39 cellular contexts compared by ENCODE assay signal in the genomic region with DNA sequence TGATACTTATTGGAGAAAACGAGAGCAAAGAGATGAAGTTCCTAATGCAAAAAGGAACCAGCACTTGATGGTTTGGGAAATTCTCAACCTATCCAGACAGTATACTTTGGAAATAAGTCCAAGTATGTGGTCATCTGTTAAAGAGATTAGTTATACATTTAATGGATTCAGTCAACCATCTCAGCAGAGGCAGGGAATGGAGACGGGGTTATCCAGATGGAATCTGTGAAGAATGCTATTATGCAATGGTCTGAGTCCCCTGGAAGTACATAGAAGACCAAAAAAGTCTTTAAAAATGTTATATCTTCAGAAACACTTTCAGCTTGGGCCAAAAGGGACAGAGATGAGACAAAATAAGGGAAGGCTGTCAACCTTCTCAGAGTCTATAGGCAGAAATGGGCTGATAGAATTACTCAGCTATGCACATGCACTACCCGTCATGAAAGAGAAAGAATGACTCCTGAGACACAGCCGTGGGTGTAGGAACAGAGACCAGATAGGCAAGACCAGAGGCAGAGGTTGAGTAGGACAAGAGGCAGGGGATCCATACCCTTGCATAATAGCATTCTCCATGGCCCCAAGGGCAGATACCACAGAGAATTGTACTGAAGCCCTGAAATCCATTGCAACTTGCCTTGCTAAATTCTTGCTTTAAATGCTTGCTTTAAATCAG.
DNase-seq lines count a peak whose midpoint lies in the region; ATAC-seq, FAIRE-seq and TF ChIP-seq lines count a peak whose summit lies in the region.
"Had no signal": no experiment of that assay in that cellular context is flagged by ENCODE, and none has a peak within 500 bp of the region (broad histone marks: within the 10 kb centered on the region; RNA-seq: fewer than 3 reads in every experiment).

No MANE protein-coding gene starts in this region.

- intact Hi-C loops in K562 (cut with micrococcal nuclease): no loop called here

- no peak for TF ChIP-seq RAD21 in K562 (CRISPR knock-in tag; conservative IDR thresholded peaks at IDR 0.05 in 1 of 2, IDR thresholded peaks at IDR 0.05 in 1 of 2)

- H2AK5ac ChIP-seq in mesenchymal stem cell (ENCODE audit: low read length, severe bottlenecking): peak overlapping the region; percentile 7

- no peaks in the 10 kb centered on the region for H3K79me2 ChIP-seq in K562 (ENCODE audit: control insufficient read depth, insufficient read depth, low read length)
- H3K79me2 ChIP-seq: hepatocyte had no signal

- WGBS in K562 (ENCODE audit: insufficient coverage, low coverage, missing lambda C conversion rate): 10% methylated on average over 4 of the region's 4 CpGs
- WGBS in mesenchymal stem cell: 100% methylated on average over 3 of the region's 4 CpGs
- 74 to 78% (median 77%) methylated on average over 4 of the region's 4 CpGs for WGBS in small intestine, 3 donors

- H3K27ac ChIP-seq in K562 (ENCODE audit: extremely low read depth, low read depth, low read length): no peak overlapping the region
- H3K27ac ChIP-seq in mesenchymal stem cell (ENCODE audit: low read length, poor library complexity, severe bottlenecking): peak overlapping the region; percentile 90
- no peak overlapping the region for H3K27ac ChIP-seq in small intestine (ENCODE audit: low read depth in 1 of 2, low read length in 1 of 2)
- H3K27ac ChIP-seq: cardiac muscle cell, coronary artery, esophagus squamous epithelium, gastrocnemius medialis, GM23248, hepatocyte, RWPE1, skin epidermis, stomach, thyroid gland had no signal

- H3K4me1 ChIP-seq in K562 (replicated peaks in 1 of 2; ENCODE audit: control insufficient read depth in 2 of 2, insufficient read depth in 2 of 2, low read length in 2 of 2) (no peaks in the 10 kb centered on the region), mesenchymal stem cell (ENCODE audit: control insufficient read depth, insufficient read depth, low read depth, low read length) (peaks cover 2% of the 10 kb centered on the region), small intestine (ENCODE audit: control insufficient read depth in 2 of 2, insufficient read depth in 1 of 2, low read depth in 1 of 2, low read length in 1 of 2) (no peaks in the 10 kb centered on the region)
- H3K4me1 ChIP-seq: esophagus squamous epithelium, gastrocnemius medialis, stomach, thyroid gland had no signal

- no peak overlapping the region for H3K14ac ChIP-seq in mesenchymal stem cell (ENCODE audit: low read length in 2 of 2)

- H4K20me1 ChIP-seq in K562 (replicated peaks; ENCODE audit: control insufficient read depth, insufficient read depth, low read length): no peaks in the 10 kb centered on the region

- no peaks in the 10 kb centered on the region for H3K9me3 Mint-ChIP-seq in nephron progenitor cell
- H3K9me3 Mint-ChIP-seq: activated naive CD8-positive, alpha-beta T cell treated with anti-CD3 and anti-CD28 coated beads for 36 hours; activated T-helper 2 cell treated with anti-CD3 and anti-CD28 coated beads, Interferon-gamma antibody, Interleukin-2, Interleukin-4, amounts not matched to agents 10 μg/mL and 5 μg/mL and 100 μg/mL, durations not matched to agents 14 hours and 24 hours and 36 hours had no signal

- H4K8ac ChIP-seq in mesenchymal stem cell (ENCODE audit: low read length): peak overlapping the region; percentile 41

- CTCF ChIA-PET in K562 (lab: Yijun Ruan, JAX; ENCODE audit: low intra/inter-chr PET ratio): no interaction called here

- DNase-seq in ELF-1 (ENCODE audit: low read depth, low spot score) (peak; percentile 24), K562 (ENCODE audit: extremely low read depth in 1 of 4, low spot score in 3 of 4) (no peak), mesenchymal stem cell (peak; percentile 26), small intestine (no peak), nephron progenitor cell (no peak), DMS53 treated with DMSO at 0.1 percent for 48 hours (lab: John Stamatoyannopoulos, UW; ENCODE audit: unreplicated experiment) (no peak), NCI-H128 (lab: John Stamatoyannopoulos, UW; ENCODE audit: unreplicated experiment) (no peak)
- DNase-seq: activated CD4-positive, alpha-beta memory T cell treated with anti-CD3 and anti-CD28 coated beads, Interleukin-2, amount 10 ng/mL, durations not matched to agents 7 days and 5 days; activated naive CD8-positive, alpha-beta T cell treated with anti-CD3 and anti-CD28 coated beads for 36 hours; aorta; CD8-positive, alpha-beta memory T cell; DMS53; esophagus squamous epithelium; gastrocnemius medialis; GDM1; GM23248; KG1; left ventricle myocardium superior; midbrain; MM.1S; naive thymus-derived CD4-positive, alpha-beta T cell; NCI-H1417; NCI-H2029 treated with DMSO at 0.1 percent for 48 hours; NCI-H226; NCI-H748 treated with DMSO at 0.1 percent for 48 hours; stimulated activated CD4-positive, alpha-beta T cell treated with anti-CD3 and anti-CD28 coated beads, Interleukin-1b, Interleukin-23, amount 100 ng/mL, for 48 hours; stimulated activated CD8-positive, alpha-beta memory T cell treated with anti-CD3 and anti-CD28 coated beads, Interleukin-4, amount 100 ng/mL, for 48 hours; stomach; thyroid gland had no signal

- TF ChIP-seq EP300 in K562 (IDR thresholded peaks at IDR 0.05; ENCODE audit: low read length): no peak

- TF ChIP-seq CTCF in K562 (IDR thresholded peaks at IDR 0.05 in 2 of 3, conservative IDR thresholded peaks at IDR 0.05 in 1 of 3; ENCODE audit: insufficient read depth in 2 of 3, low read depth in 1 of 3, low read length in 3 of 3) (no peak), nephron progenitor cell (IDR thresholded peaks at IDR 0.05) (no peak)

- no peak overlapping the region for H3K23ac ChIP-seq in mesenchymal stem cell (ENCODE audit: low read length in 2 of 2)

- no peaks in the 10 kb centered on the region for H3K4me1 Mint-ChIP-seq in nephron progenitor cell
- H3K4me1 Mint-ChIP-seq: activated CD4-positive, alpha-beta memory T cell treated with anti-CD3 and anti-CD28 coated beads, Interleukin-2, amount 10 ng/mL, durations not matched to agents 7 days and 5 days; activated naive CD8-positive, alpha-beta T cell treated with anti-CD3 and anti-CD28 coated beads for 36 hours; B cell; CD8-positive, alpha-beta memory T cell; naive thymus-derived CD4-positive, alpha-beta T cell had no signal

- peak overlapping the region; percentile 100 for H2BK15ac ChIP-seq in mesenchymal stem cell (ENCODE audit: low read depth, poor library complexity, severe bottlenecking)

- no peaks in the 10 kb centered on the region for H3K27me3 Mint-ChIP-seq in nephron progenitor cell (ENCODE audit: low read depth, poor library complexity)
- H3K27me3 Mint-ChIP-seq: activated CD4-positive, alpha-beta memory T cell treated with anti-CD3 and anti-CD28 coated beads, Interleukin-2, amount 10 ng/mL, durations not matched to agents 7 days and 5 days; activated naive CD8-positive, alpha-beta T cell treated with anti-CD3 and anti-CD28 coated beads for 36 hours; B cell; CD8-positive, alpha-beta memory T cell; naive thymus-derived CD4-positive, alpha-beta T cell had no signal

- H3K27me3 ChIP-seq in K562 (ENCODE audit: control insufficient read depth in 2 of 2, insufficient read depth in 2 of 2, low read length in 2 of 2): no peaks in the 10 kb centered on the region
- no peaks in the 10 kb centered on the region for H3K27me3 ChIP-seq in mesenchymal stem cell (ENCODE audit: control insufficient read depth in 1 of 2, insufficient read depth in 1 of 2, low read length in 2 of 2)
- no peaks in the 10 kb centered on the region for H3K27me3 ChIP-seq in small intestine (ENCODE audit: control insufficient read depth in 2 of 2, insufficient read depth in 2 of 2, low read length in 2 of 2)
- H3K27me3 ChIP-seq: cardiac muscle cell, esophagus squamous epithelium, gastrocnemius medialis, hepatocyte, stomach, thyroid gland had no signal

- H4K91ac ChIP-seq in mesenchymal stem cell (ENCODE audit: low read length): peak overlapping the region; percentile 52

- H3K9me3 ChIP-seq in K562 (replicated peaks; ENCODE audit: control insufficient read depth, insufficient read depth, low read depth, low read length): no peaks in the 10 kb centered on the region
- no peaks in the 10 kb centered on the region for H3K9me3 ChIP-seq in mesenchymal stem cell (ENCODE audit: control insufficient read depth, low read length)
- peaks cover 2% of the 10 kb centered on the region for H3K9me3 ChIP-seq in small intestine (ENCODE audit: control insufficient read depth, low read depth)
- H3K9me3 ChIP-seq: esophagus squamous epithelium, gastrocnemius medialis, stomach, thyroid gland had no signal

- H2BK12ac ChIP-seq in mesenchymal stem cell (ENCODE audit: low read length in 2 of 2): peak overlapping the region in 1 of 2 experiments; percentile 4

- no peak overlapping the region for H3K27ac Mint-ChIP-seq in nephron progenitor cell
- H3K27ac Mint-ChIP-seq: activated CD4-positive, alpha-beta memory T cell treated with anti-CD3 and anti-CD28 coated beads, Interleukin-2, amount 10 ng/mL, durations not matched to agents 7 days and 5 days; activated naive CD8-positive, alpha-beta T cell treated with anti-CD3 and anti-CD28 coated beads for 36 hours; activated T-helper 2 cell treated with anti-CD3 and anti-CD28 coated beads, Interferon-gamma antibody, Interleukin-2, Interleukin-4, amounts not matched to agents 10 μg/mL and 5 μg/mL and 100 μg/mL, durations not matched to agents 14 hours and 24 hours and 36 hours; B cell; naive thymus-derived CD4-positive, alpha-beta T cell had no signal

- no TSS peak for BruUV-seq in K562 (replicated peaks; lab: Mats Ljungman, UMichigan)

- no peak overlapping the region for H2BK120ac ChIP-seq in mesenchymal stem cell (ENCODE audit: low read depth, low read length)

- no peaks in the 10 kb centered on the region for H3K9me1 ChIP-seq in K562 (ENCODE audit: control insufficient read depth, insufficient read depth, low read length)

- H3K4me3 ChIP-seq in K562 (no peak overlapping the region), mesenchymal stem cell (ENCODE audit: insufficient read depth in 1 of 2, low read depth in 1 of 2, low read length in 2 of 2) (no peak overlapping the region), small intestine (ENCODE audit: low read depth in 1 of 2, low read length in 2 of 2) (no peak overlapping the region)
- H3K4me3 ChIP-seq: cardiac muscle cell, coronary artery, esophagus squamous epithelium, gastrocnemius medialis, GM23248, hepatocyte, skin epidermis, stomach, thyroid gland had no signal

- H3K4ac ChIP-seq in mesenchymal stem cell (ENCODE audit: low read depth in 1 of 2, low read length in 2 of 2): peak overlapping the region in 1 of 2 experiments; percentile 2

- ATAC-seq in HG03039 (IDR thresholded peaks at IDR 0.05; ENCODE audit: unreplicated experiment): peak; percentile 64
- peak; percentile 53 for ATAC-seq in K562
- ATAC-seq: activated CD4-positive, CD25-positive, alpha-beta regulatory T cell treated with anti-CD3 and anti-CD28 coated beads, Interleukin-2, amount 50 U/mL, for 24 hours; gastrocnemius medialis; left ventricle myocardium superior; naive thymus-derived CD4-positive, alpha-beta T cell had no signal

- H3K36me3 ChIP-seq in K562 (ENCODE audit: control insufficient read depth, insufficient read depth, low read length) (no peaks in the 10 kb centered on the region), mesenchymal stem cell (ENCODE audit: control insufficient read depth in 1 of 2, insufficient read depth in 2 of 2, low read depth in 1 of 2, low read length in 2 of 2) (no peaks in the 10 kb centered on the region), small intestine (ENCODE audit: control insufficient read depth in 2 of 2, insufficient read depth in 2 of 2, low read length in 2 of 2) (no peaks in the 10 kb centered on the region)
- H3K36me3 ChIP-seq: cardiac muscle cell, esophagus squamous epithelium, gastrocnemius medialis, stomach, thyroid gland had no signal

- FAIRE-seq in K562 (lab: Jason Lieb, UNC) (no peak), small intestine (lab: Jason Lieb, UNC) (no peak)
- FAIRE-seq: GM18507 had no signal

- TF ChIP-seq POLR2A in K562 (conservative IDR thresholded peaks at IDR 0.05): no peak

- H3K79me1 ChIP-seq in mesenchymal stem cell (replicated peaks; ENCODE audit: low read length, poor library complexity, severe bottlenecking): no peaks in the 10 kb centered on the region

- no peak overlapping the region for H3K9ac ChIP-seq in K562 (ENCODE audit: insufficient read depth in 1 of 2, low read depth in 2 of 2, low read length in 2 of 2)
- H3K9ac ChIP-seq in mesenchymal stem cell (ENCODE audit: low read length): no peak overlapping the region
- H3K9ac ChIP-seq: GM23248 had no signal

- H3K4me2 ChIP-seq in K562 (ENCODE audit: insufficient read depth, low read length) (no peak overlapping the region), mesenchymal stem cell (ENCODE audit: low read length, poor library complexity, severe bottlenecking) (no peak overlapping the region)
- H3K4me2 ChIP-seq: hepatocyte had no signal

- no peak overlapping the region for H3K4me3 Mint-ChIP-seq in nephron progenitor cell
- H3K4me3 Mint-ChIP-seq: activated CD4-positive, alpha-beta memory T cell treated with anti-CD3 and anti-CD28 coated beads, Interleukin-2, amount 10 ng/mL, durations not matched to agents 7 days and 5 days; activated naive CD8-positive, alpha-beta T cell treated with anti-CD3 and anti-CD28 coated beads for 36 hours; B cell; CD8-positive, alpha-beta memory T cell; naive thymus-derived CD4-positive, alpha-beta T cell had no signal

- H2AFZ ChIP-seq in K562 (ENCODE audit: low read depth, low read length) (no peak overlapping the region), mesenchymal stem cell (ENCODE audit: low read depth, low read length) (no peak overlapping the region)
- H2AFZ ChIP-seq: GM23248, hepatocyte had no signal

- no peak overlapping the region for H3K18ac ChIP-seq in mesenchymal stem cell (ENCODE audit: low read depth in 1 of 2, low read length in 2 of 2)

- in situ Hi-C loops in K562 (cut with MboI): no loop called here

- H2BK5ac ChIP-seq in mesenchymal stem cell (ENCODE audit: low read depth, low read length, poor library complexity, severe bottlenecking): no peak overlapping the region

- POLR2A ChIA-PET in K562 (lab: Yijun Ruan, JAX): interaction anchor here (0.5 to 0.6 kb wide), 2 partner anchors 133 to 1208 kb away, joined by 3 to 4 read pairs; no protein-coding TSS in a partner anchor

- no peaks in the 10 kb centered on the region for H3K36me3 Mint-ChIP-seq in nephron progenitor cell (ENCODE audit: low read depth)
- H3K36me3 Mint-ChIP-seq: activated naive CD8-positive, alpha-beta T cell treated with anti-CD3 and anti-CD28 coated beads for 36 hours; CD8-positive, alpha-beta memory T cell; naive thymus-derived CD4-positive, alpha-beta T cell had no signal

Comparison
In these comparisons a context has a peak if more than half of its experiments do, and no peak if none do; other contexts are left out.
1. DNase-seq: peak in ELF-1 (single experiment) and mesenchymal stem cell (single experiment); none in K562 (0 of 4), small intestine (single experiment), nephron progenitor cell (single experiment), DMS53 treated with DMSO at 0.1 percent for 48 hours (single experiment) and NCI-H128 (single experiment).